8 cellular contexts compared by ENCODE assay signal in the genomic region with DNA sequence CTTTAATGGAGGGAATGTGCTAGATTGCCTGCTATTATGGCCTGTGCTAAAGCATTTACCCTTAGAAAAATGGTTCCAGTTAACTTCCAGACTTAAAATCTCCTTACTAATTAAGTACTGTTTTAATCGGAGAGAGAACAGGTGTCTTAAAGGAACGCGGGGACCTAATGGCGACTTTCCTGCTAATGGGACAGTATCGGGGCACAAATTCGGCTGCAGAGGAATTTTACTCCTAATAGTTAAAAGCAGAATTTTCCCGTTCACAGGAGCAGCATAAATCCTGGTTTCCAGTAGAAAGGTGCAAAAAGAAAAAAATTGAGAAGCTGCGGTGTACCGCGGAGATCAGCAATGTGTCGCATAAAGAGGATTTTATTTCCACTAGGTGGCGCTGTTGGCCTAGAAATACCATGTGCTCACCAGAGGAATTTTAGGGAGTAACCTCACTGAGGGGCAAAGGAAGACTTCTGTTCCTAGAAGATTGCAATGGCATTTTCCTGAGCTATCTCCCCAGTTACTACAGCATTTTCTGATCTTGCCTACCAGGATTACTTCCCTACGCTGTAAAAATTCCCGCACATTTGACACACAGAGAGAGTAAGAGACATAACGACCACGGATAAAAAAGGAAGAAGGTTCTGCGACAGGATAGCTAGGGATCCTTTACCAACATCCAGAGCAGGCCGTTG.
DNase-seq lines count a peak whose midpoint lies in the region; ATAC-seq and TF ChIP-seq lines count a peak whose summit lies in the region.

No MANE protein-coding gene starts in this region.

- H3K4me3 ChIP-seq in AG10803 (ENCODE audit: low read length), result no peak overlapping the region
- no peak overlapping the region for H3K4me3 ChIP-seq in effector memory CD4-positive, alpha-beta T cell (ENCODE audit: insufficient read depth, low read depth, low read length, poor library complexity, severe bottlenecking)

- peak; percentile 65 for TF ChIP-seq CTCF in AG10803 (conservative IDR thresholded peaks at IDR 0.05; ENCODE audit: low read length)
- peak; percentile 64 for TF ChIP-seq CTCF in GM13976 (IDR thresholded peaks at IDR 0.05; ENCODE audit: borderline replicate concordance, control extremely low read depth, extremely low read depth, insufficient read depth, missing control alignments)

- H3K36me3 ChIP-seq in effector memory CD4-positive, alpha-beta T cell (ENCODE audit: control insufficient read depth, insufficient read depth, low read length), result no peaks in the 10 kb centered on the region

- in situ Hi-C loops in GM13976 (cut with MboI; ENCODE audit: low sequenced_read_pairs, unreplicated experiment), result no loop called here

- DNase-seq in AG10803 (ENCODE audit: low read depth), result peak; percentile 55
- peak; percentile 62 for DNase-seq in GM13976 (ENCODE audit: low spot score)
- DNase-seq in NCI-H345 treated with DMSO at 0.1 percent for 48 hours (lab: John Stamatoyannopoulos, UW; ENCODE audit: unreplicated experiment), result peak; percentile 6
- DNase-seq in activated CD4-positive, alpha-beta T cell treated with anti-CD3 and anti-CD28 coated beads, Interleukin-2, amount 50 U/mL, for 48 hours, result peak; percentile 45 to 61
- DNase-seq in effector memory CD4-positive, alpha-beta T cell, result peak in 2 of 3 donors; percentile 4 to 34
- DNase-seq in midbrain (lab: John Stamatoyannopoulos, UW), result peak; percentile 76
- DNase-seq in stimulated activated naive CD4-positive, alpha-beta T cell (lab: John Stamatoyannopoulos, UW), result peak; percentile 3 to 61 (median 22)

- peaks cover 8% of the 10 kb centered on the region for H3K9me3 ChIP-seq in effector memory CD4-positive, alpha-beta T cell (ENCODE audit: control insufficient read depth, low read length)

- no peaks in the 10 kb centered on the region for H3K4me1 ChIP-seq in effector memory CD4-positive, alpha-beta T cell (ENCODE audit: control insufficient read depth, insufficient read depth, low read length, poor library complexity, severe bottlenecking)

- ATAC-seq in HG03378 (IDR thresholded peaks at IDR 0.05; ENCODE audit: unreplicated experiment), result no peak

- H3K27ac ChIP-seq in effector memory CD4-positive, alpha-beta T cell (ENCODE audit: insufficient read depth, low read length, poor library complexity, severe bottlenecking), result no peak overlapping the region

- peaks cover 5% of the 10 kb centered on the region for H3K27me3 ChIP-seq in effector memory CD4-positive, alpha-beta T cell (replicated peaks; ENCODE audit: control insufficient read depth, insufficient read depth, low read length, poor library complexity, severe bottlenecking)

Comparison
In these comparisons a context has a peak if more than half of its experiments do, and no peak if none do; other contexts are left out.
1. DNase-seq: peak in every context shown above with its lines; median percentile 76 in midbrain; 62 in GM13976; 55 in AG10803; 53 in activated CD4-positive, alpha-beta T cell treated with anti-CD3 and anti-CD28 coated beads, Interleukin-2, amount 50 U/mL, for 48 hours; 22 in stimulated activated naive CD4-positive, alpha-beta T cell; 19 in effector memory CD4-positive, alpha-beta T cell; 6 in NCI-H345 treated with DMSO at 0.1 percent for 48 hours.